20 cellular contexts compared by ENCODE assay signal in the genomic region with DNA sequence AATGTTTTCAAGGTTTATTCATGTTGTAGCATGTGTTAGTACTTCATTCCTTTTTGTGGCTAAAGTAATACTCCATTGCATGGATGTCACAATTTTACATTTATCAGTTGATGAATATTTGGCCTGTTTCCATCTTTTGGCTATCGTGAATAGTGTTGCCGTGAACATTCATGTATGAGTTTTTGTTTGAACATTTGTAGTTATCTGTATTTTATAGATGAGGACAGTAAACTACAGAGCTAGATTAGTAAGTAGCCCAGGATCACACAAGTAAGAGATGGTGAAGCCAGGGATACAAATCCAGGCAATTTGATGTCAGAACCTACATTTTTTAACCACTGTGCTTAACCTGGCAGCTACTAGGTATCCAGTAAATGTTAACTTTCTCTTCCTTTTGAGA.
A peak's percentile ranks its signal among the peaks of the same experiment; 100 is the strongest.
DNase-seq lines count a peak whose midpoint lies in the region; ATAC-seq and TF ChIP-seq lines count a peak whose summit lies in the region.
"Had no signal": no experiment of that assay in that cellular context is flagged by ENCODE, and none has a peak within 500 bp of the region (broad histone marks: within the 10 kb centered on the region; RNA-seq: fewer than 3 reads in every experiment).

No MANE protein-coding gene starts in this region.

- H3K9me3 ChIP-seq in Panc1 (ENCODE audit: control insufficient read depth, insufficient read depth, low read depth, low read length) (no peaks in the 10 kb centered on the region), endodermal cell (ENCODE audit: control insufficient read depth, low read length) (no peaks in the 10 kb centered on the region), neutrophil (no peaks in the 10 kb centered on the region)
- H3K9me3 ChIP-seq: adrenal gland, colonic mucosa, lower lobe of right lung had no signal

- no peak overlapping the region for H3K4me3 ChIP-seq in GM23338
- H3K4me3 ChIP-seq in Panc1 (ENCODE audit: low read depth in 2 of 2, low read length in 2 of 2) = no peak overlapping the region
- no peak overlapping the region for H3K4me3 ChIP-seq in endodermal cell (ENCODE audit: low read length)
- H3K4me3 ChIP-seq in neutrophil (ENCODE audit: low read depth in 1 of 2, low read length in 1 of 2) = no peak overlapping the region
- H3K4me3 ChIP-seq: adrenal gland, colonic mucosa, lower lobe of right lung had no signal

- H3K36me3 ChIP-seq in GM23338 (ENCODE audit: insufficient read depth) (peaks cover 13% of the 10 kb centered on the region; the same call in 1 of the 2 replicates), Panc1 (ENCODE audit: control insufficient read depth, insufficient read depth, low read length) (peaks cover 28% of the 10 kb centered on the region), endodermal cell (ENCODE audit: control insufficient read depth, insufficient read depth, low read length) (peaks cover 62% of the 10 kb centered on the region), neutrophil (peaks cover 33% of the 10 kb centered on the region)
- H3K36me3 ChIP-seq: colonic mucosa had no signal

- TF ChIP-seq CTCF in GM23338 (conservative IDR thresholded peaks at IDR 0.05; ENCODE audit: low read depth in 2 of 2) = no peak
- TF ChIP-seq CTCF in Panc1 (IDR thresholded peaks at IDR 0.05) = no peak
- TF ChIP-seq CTCF in endodermal cell (conservative IDR thresholded peaks at IDR 0.05) = no peak
- TF ChIP-seq CTCF in neutrophil (IDR thresholded peaks at IDR 0.05) = no peak

- intact Hi-C loops in Panc1 (cut with micrococcal nuclease; ENCODE audit: unreplicated experiment) = no loop called here

- H3K27me3 Mint-ChIP-seq in GM23338 (ENCODE audit: insufficient read depth, low read depth, poor library complexity) (no peaks in the 10 kb centered on the region), endodermal cell (ENCODE audit: insufficient read depth) (no peaks in the 10 kb centered on the region)
- H3K27me3 Mint-ChIP-seq: activated CD8-positive, alpha-beta memory T cell treated with anti-CD3 and anti-CD28 coated beads, Interleukin-2, amount 10 ng/mL, durations not matched to agents 7 days and 5 days; naive B cell had no signal

- H3K4me2 ChIP-seq in GM23338 = 0 out of 2 replicates have a peak overlapping the region, but pooled peaks have one; percentile 3

- peaks cover 7% of the 10 kb centered on the region for H3K4me1 ChIP-seq in GM23338 (ENCODE audit: insufficient read depth)
- H3K4me1 ChIP-seq in Panc1 (ENCODE audit: control insufficient read depth, insufficient read depth, low read length) = peaks cover 8% of the 10 kb centered on the region
- H3K4me1 ChIP-seq in endodermal cell (ENCODE audit: control insufficient read depth, insufficient read depth, low read length) = no peaks in the 10 kb centered on the region
- peaks cover 18 to 31% of the 10 kb centered on the region in 2 experiments for H3K4me1 ChIP-seq in neutrophil (ENCODE audit: control insufficient read depth in 1 of 2, insufficient read depth in 1 of 2, low read depth in 1 of 2, low read length in 1 of 2)
- H3K4me1 ChIP-seq: adrenal gland, colonic mucosa, lower lobe of right lung had no signal

- H3K36me3 Mint-ChIP-seq in GM23338 (ENCODE audit: low read depth) (peaks cover 24% of the 10 kb centered on the region), endodermal cell (ENCODE audit: low read depth) (peaks cover 35% of the 10 kb centered on the region)

- no TSS peak for BruUV-seq in Panc1 (replicated peaks; lab: Mats Ljungman, UMichigan)

- H3K4me1 Mint-ChIP-seq in GM23338 = peaks cover 8% of the 10 kb centered on the region; the same call in 2 of the 3 replicates
- peaks cover 9% of the 10 kb centered on the region for H3K4me1 Mint-ChIP-seq in endodermal cell
- H3K4me1 Mint-ChIP-seq: activated CD8-positive, alpha-beta memory T cell treated with anti-CD3 and anti-CD28 coated beads, Interleukin-2, amount 10 ng/mL, durations not matched to agents 7 days and 5 days; naive B cell had no signal

- H3K9me2 ChIP-seq in GM23338 (ENCODE audit: insufficient read depth) = no peaks in the 10 kb centered on the region

- H3K27ac ChIP-seq in GM23338 (ENCODE audit: low read depth) (peak overlapping the region; percentile 3; the same call in 1 of the 2 replicates), Panc1 (ENCODE audit: low read length) (peak overlapping the region; percentile 24), endodermal cell (ENCODE audit: low read depth, low read length) (peak overlapping the region; percentile 55), neutrophil (peak overlapping the region; percentile 66)
- H3K27ac ChIP-seq: adrenal gland, colonic mucosa, lower lobe of right lung had no signal

- H3K27ac Mint-ChIP-seq in GM23338 (no peak overlapping the region), endodermal cell (peak overlapping the region; percentile 11)
- H3K27ac Mint-ChIP-seq: activated CD8-positive, alpha-beta memory T cell treated with anti-CD3 and anti-CD28 coated beads, Interleukin-2, amount 10 ng/mL, durations not matched to agents 7 days and 5 days; naive B cell; T-helper 2 cell treated with Interferon-gamma antibody and Interleukin-4, amounts not matched to agents 5 μg/mL and 100 μg/mL, for 36 hours had no signal

- ATAC-seq in GM23338 = peak; percentile 36; the same call in 2 of the 3 replicates
- ATAC-seq in Panc1 = peak; percentile 79
- no peak for ATAC-seq in GM21447 (IDR thresholded peaks at IDR 0.05; ENCODE audit: unreplicated experiment)
- ATAC-seq: activated CD4-positive, CD25-positive, alpha-beta regulatory T cell treated with anti-CD3 and anti-CD28 coated beads, Interleukin-2, amount 50 U/mL, for 24 hours; activated CD8-positive, alpha-beta memory T cell treated with anti-CD3 and anti-CD28 coated beads, Interleukin-2, amount 10 ng/mL, durations not matched to agents 7 days and 5 days had no signal

- H3K79me2 ChIP-seq in GM23338 (replicated peaks; ENCODE audit: insufficient read depth) = no peaks in the 10 kb centered on the region

- CTCF ChIA-PET in Panc1 (lab: Charles Lee) = no interaction called here

- H3F3A ChIP-seq in GM23338 (replicated peaks; ENCODE audit: low read depth) = no peaks in the 10 kb centered on the region

- H3K4me3 Mint-ChIP-seq in GM23338 = no peak overlapping the region
- no peak overlapping the region for H3K4me3 Mint-ChIP-seq in endodermal cell
- H3K4me3 Mint-ChIP-seq: activated CD8-positive, alpha-beta memory T cell treated with anti-CD3 and anti-CD28 coated beads, Interleukin-2, amount 10 ng/mL, durations not matched to agents 7 days and 5 days; naive B cell; T-helper 2 cell treated with Interferon-gamma antibody and Interleukin-4, amounts not matched to agents 5 μg/mL and 100 μg/mL, for 36 hours had no signal

- H3K9me3 Mint-ChIP-seq in GM23338 (no peaks in the 10 kb centered on the region), endodermal cell (no peaks in the 10 kb centered on the region)
- H3K9me3 Mint-ChIP-seq: naive B cell; T-helper 2 cell treated with Interferon-gamma antibody and Interleukin-4, amounts not matched to agents 5 μg/mL and 100 μg/mL, for 36 hours had no signal

- POLR2A ChIA-PET in Panc1 (lab: Charles Lee) = no interaction called here

- H3K27me3 ChIP-seq in GM23338 (ENCODE audit: insufficient read depth) = no peaks in the 10 kb centered on the region
- H3K27me3 ChIP-seq in Panc1 (ENCODE audit: control insufficient read depth, insufficient read depth, low read length) = no peaks in the 10 kb centered on the region
- H3K27me3 ChIP-seq in endodermal cell (ENCODE audit: control insufficient read depth, insufficient read depth, low read length, poor library complexity, severe bottlenecking) = no peaks in the 10 kb centered on the region
- no peaks in the 10 kb centered on the region for H3K27me3 ChIP-seq in neutrophil
- H3K27me3 ChIP-seq: adrenal gland, colonic mucosa had no signal

- no peak for DNase-seq in GM23338 (ENCODE audit: low spot score)
- DNase-seq in Panc1 (ENCODE audit: low read depth, low spot score) = peak; percentile 38
- DNase-seq in endodermal cell = no peak
- DNase-seq in activated CD8-positive, alpha-beta memory T cell treated with anti-CD3 and anti-CD28 coated beads for 24 hours = no peak
- no peak for DNase-seq in AG08396 (ENCODE audit: low spot score)
- DNase-seq: activated CD8-positive, alpha-beta memory T cell treated with anti-CD3 and anti-CD28 coated beads, Interleukin-2, amount 10 ng/mL, durations not matched to agents 7 days and 5 days; activated effector memory CD4-positive, alpha-beta T cell treated with Interleukin-2 at 50 U/mL for 16 hours; adrenal gland; colonic mucosa; GDM1; lower lobe of right lung; naive B cell; NCI-H187; NCI-H345; stimulated activated CD4-positive, alpha-beta T cell treated with anti-CD3 and anti-CD28 coated beads, Interleukin-4, amount 100 ng/mL, for 4 hours; stimulated activated CD8-positive, alpha-beta memory T cell treated with anti-CD3 and anti-CD28 coated beads, Interleukin-4, amount 100 ng/mL, for 48 hours had no signal

- WGBS in endodermal cell (ENCODE audit: insufficient coverage in 1 of 2, insufficient read length in 1 of 2), 2 experiments = 95 to 100% methylated on average over 2 of the region's 2 CpGs

- in situ Hi-C loops in Panc1 (cut with HindIII; ENCODE audit: low pct_unique_long_range_greater_than_20kb, low sequenced_read_pairs) = no loop called here

- H4K20me1 ChIP-seq in GM23338 (replicated peaks; ENCODE audit: insufficient read depth) = no peaks in the 10 kb centered on the region

- H3K9ac ChIP-seq in endodermal cell (ENCODE audit: extremely low read depth, low read length, poor library complexity, severe bottlenecking) = no peak overlapping the region

- no peak overlapping the region for H2AFZ ChIP-seq in GM23338

TF ChIP-seq in GM23338, 12 proteins besides CTCF, POLR2A, EP300 and RAD21 (continues in another document):
- TF ChIP-seq JUNB (IDR thresholded peaks at IDR 0.05; ENCODE audit: unreplicated experiment) = no peak
- TF ChIP-seq CREB1 (CRISPR knock-in tag; IDR thresholded peaks at IDR 0.05; ENCODE audit: low read depth) = no peak
- TF ChIP-seq STAT1 (IDR thresholded peaks at IDR 0.05; ENCODE audit: unreplicated experiment) = no peak
- TF ChIP-seq EZH2phosphoT487 (IDR thresholded peaks at IDR 0.05; ENCODE audit: unreplicated experiment) = no peak
- no peak for TF ChIP-seq ZNF114 (CRISPR knock-in tag; IDR thresholded peaks at IDR 0.05)
- TF ChIP-seq NANOG (IDR thresholded peaks at IDR 0.05; ENCODE audit: borderline replicate concordance) = no peak
- TF ChIP-seq, protein P1, sequence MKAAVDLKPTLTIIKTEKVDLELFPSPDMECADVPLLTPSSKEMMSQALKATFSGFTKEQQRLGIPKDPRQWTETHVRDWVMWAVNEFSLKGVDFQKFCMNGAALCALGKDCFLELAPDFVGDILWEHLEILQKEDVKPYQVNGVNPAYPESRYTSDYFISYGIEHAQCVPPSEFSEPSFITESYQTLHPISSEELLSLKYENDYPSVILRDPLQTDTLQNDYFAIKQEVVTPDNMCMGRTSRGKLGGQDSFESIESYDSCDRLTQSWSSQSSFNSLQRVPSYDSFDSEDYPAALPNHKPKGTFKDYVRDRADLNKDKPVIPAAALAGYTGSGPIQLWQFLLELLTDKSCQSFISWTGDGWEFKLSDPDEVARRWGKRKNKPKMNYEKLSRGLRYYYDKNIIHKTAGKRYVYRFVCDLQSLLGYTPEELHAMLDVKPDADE (IDR thresholded peaks at IDR 0.05) = no peak
- TF ChIP-seq ZNF331 (CRISPR knock-in tag; IDR thresholded peaks at IDR 0.05; ENCODE audit: low read depth) = no peak
- TF ChIP-seq POLR2AphosphoS5 (IDR thresholded peaks at IDR 0.05; ENCODE audit: low read depth) = no peak

Comparison
In these comparisons a context has a peak if more than half of its experiments do, and no peak if none do; other contexts are left out.
1. H3K27ac ChIP-seq: peak in every context shown above with its lines; median percentile 66 in neutrophil; 55 in endodermal cell; 24 in Panc1; 3 in GM23338.